ENCODE assay signal across 8 cellular contexts in genomic region chr2:95991351-95992094, GRCh38. TPM values are rescaled to one million over a fixed set of nuclear protein-coding genes. Genes with fewer than 3 reads are reported as not detected.
A peak's percentile ranks its signal among the peaks of the same experiment; 100 is the strongest.
DNase-seq lines count a peak whose midpoint lies in the region; ATAC-seq and TF ChIP-seq lines count a peak whose summit lies in the region.
"Not testable (repeated sequence)": the region's sequence is repeated elsewhere in the genome, so short reads cannot be mapped to it uniquely, and the experiment has no call there.

ANKRD36C (minus strand) TSS chr2:95991824; CDS start chr2:95991708, 116 bp downstream.

- peak; percentile 37 to 78 for TF ChIP-seq POLR2A in adrenal gland (IDR thresholded peaks at IDR 0.05)

- H3K4me3 ChIP-seq in adrenal gland (peak within 1 kb of the TSS in 3 of 4 donors; percentile 48 to 69 (median 68)), muscle layer of colon (ENCODE audit: low read depth in 1 of 2, low read length in 2 of 2) (peak within 1 kb of the TSS; percentile 67 to 77)

- H3K27me3 ChIP-seq in adrenal gland; foreskin keratinocyte; muscle layer of colon (ENCODE audit: control insufficient read depth in 1 of 2, insufficient read depth in 2 of 2, low read length in 2 of 2): not testable (repeated sequence)

- not testable (repeated sequence) for H3K4me1 ChIP-seq in adrenal gland (replicated peaks in 1 of 2); foreskin keratinocyte; muscle layer of colon (ENCODE audit: insufficient read depth, low read length)

- peak; percentile 91 for ATAC-seq in GM21390 (IDR thresholded peaks at IDR 0.05; ENCODE audit: unreplicated experiment)
- peak; percentile 97 for ATAC-seq in HG03354 (IDR thresholded peaks at IDR 0.05; ENCODE audit: poor library complexity, severe bottlenecking, unreplicated experiment)
- ATAC-seq in foreskin keratinocyte, result peak; percentile 97
- peak; percentile 91 for ATAC-seq in stimulated activated naive CD8-positive, alpha-beta T cell treated with anti-CD3 and anti-CD28 coated beads, Interleukin-15, Interleukin-2, amounts not matched to agents 100 U/mL and 50 U/mL, for 24 hours

- H3K36me3 ChIP-seq in adrenal gland (replicated peaks in 1 of 2); muscle layer of colon (ENCODE audit: insufficient read depth, low read length): not testable (repeated sequence)

- intact Hi-C loops in adrenal gland (cut with DNase I), result not testable (repeated sequence)

- TF ChIP-seq CTCF in adrenal gland (IDR thresholded peaks at IDR 0.05); foreskin keratinocyte (conservative IDR thresholded peaks at IDR 0.05): not testable (repeated sequence)

- WGBS in adrenal gland, 4 donors, result 0 to 1% (median 1%) methylated on average over 3 to 30 of the region's 56 CpGs

- peak within 1 kb of the TSS; percentile 49 to 94 (median 78) for H3K27ac ChIP-seq in adrenal gland
- peak within 1 kb of the TSS; percentile 74 for H3K27ac ChIP-seq in foreskin keratinocyte
- H3K27ac ChIP-seq in muscle layer of colon (ENCODE audit: low read depth, low read length), result peak within 1 kb of the TSS; percentile 85

- DNase-seq in Daoy (ENCODE audit: low read depth) (peak; percentile 34), SK-MEL-5 (ENCODE audit: low read depth, low spot score) (peak; percentile 21), adrenal gland (peak in 6 of 7 donors; percentile 28 to 70 (median 44)), foreskin keratinocyte (peak; percentile 12 to 52)
- peak; percentile 24 for DNase-seq in stimulated activated naive CD8-positive, alpha-beta T cell treated with anti-CD3 and anti-CD28 coated beads, Interleukin-15, Interleukin-2, amounts not matched to agents 100 U/mL and 50 U/mL, for 24 hours

- H3K9ac ChIP-seq in muscle layer of colon (ENCODE audit: low read length), result peak within 1 kb of the TSS; percentile 61

- H3K9me3 ChIP-seq in adrenal gland (replicated peaks in 1 of 3); muscle layer of colon (ENCODE audit: low read length): not testable (repeated sequence)

- in situ Hi-C loops in SK-MEL-5 (cut with HindIII; ENCODE audit: low pct_unique_long_range_greater_than_20kb, low sequenced_read_pairs), result not testable (repeated sequence)

RNA-seq across cellular contexts. Expression of gene ANKRD36C, which starts in this region (rescaled TPM):
- total RNA-seq in Daoy (2014; rRNA removed; shearing (Covaris generic)), result 8.5 and 10.9 TPM in 2 replicates
- 5.2 and 5.8 TPM in 2 replicates for total RNA-seq in SK-MEL-5 (2014; rRNA removed; shearing (Covaris generic))
- 0.30 and 1.8 TPM in 2 replicates for polyA plus RNA-seq in SK-MEL-5 (2015; cell fraction: cytosol; rRNA removed)
- polyA plus RNA-seq in SK-MEL-5 (2015; cell fraction: nucleus; rRNA removed), result 8.1 and 11.3 TPM in 2 replicates
- total RNA-seq in adrenal gland (10 to 100 TPM in 5 of 8 donors, 1 to 10 TPM in 3; 3.9 to 41.2 (median 10.8) TPM), foreskin keratinocyte (13.5 and 15.1 TPM in 2 replicates)
- polyA plus RNA-seq in adrenal gland (1 to 10 TPM; 1.2 to 7.4 (median 2.8) TPM), foreskin keratinocyte (0.45 and 0.68 TPM in 2 replicates)

Comparison
In these comparisons a context has a peak if more than half of its experiments do, and no peak if none do; other contexts are left out.
1. Peak in every context shown above with its lines: DNase-seq, ATAC-seq, H3K4me3 ChIP-seq and H3K27ac ChIP-seq.